Comparison of ENCODE assay signal across 34 cellular contexts in genomic region chr15:58154769-58155168, GRCh38. TPM values are rescaled to one million over a fixed set of nuclear protein-coding genes. Genes with fewer than 3 reads are reported as not detected.
"Had no signal": no experiment of that assay in that cellular context is flagged by ENCODE, and none has a peak within 500 bp of the region (broad histone marks: within the 10 kb centered on the region; RNA-seq: fewer than 3 reads in every experiment).

No MANE protein-coding gene starts in this region.

- H3K36me3 ChIP-seq: brain microvascular endothelial cell, cardiac muscle cell, colonic mucosa, esophagus squamous epithelium, gastrocnemius medialis, heart left ventricle had no signal

- ATAC-seq: activated CD4-positive, CD25-positive, alpha-beta regulatory T cell treated with anti-CD3 and anti-CD28 coated beads, Interleukin-2, amount 50 U/mL, for 24 hours; activated CD8-positive, alpha-beta T cell treated with anti-CD3 and anti-CD28 coated beads for 36 hours; activated T-cell treated with anti-CD3 and anti-CD28 coated beads, Interleukin-2, amount 50 U/mL, for 4 hours; activated T-helper 17 cell treated with anti-CD3 and anti-CD28 coated beads, Interleukin-2, amount 50 U/mL, for 72 hours; gastrocnemius medialis; heart left ventricle had no signal

- H3K4me3 ChIP-seq: cardiac muscle cell, colonic mucosa, esophagus squamous epithelium, gastrocnemius medialis, heart left ventricle had no signal

- H3K4me1 ChIP-seq: colonic mucosa, esophagus squamous epithelium, gastrocnemius medialis, heart left ventricle had no signal

- H3K27me3 ChIP-seq: brain microvascular endothelial cell, cardiac muscle cell, colonic mucosa, esophagus squamous epithelium, gastrocnemius medialis, heart left ventricle had no signal

- H3K9me3 ChIP-seq: colonic mucosa, esophagus squamous epithelium, gastrocnemius medialis, heart left ventricle had no signal

- DNase-seq: activated B cell treated with CpG ODN at 0.5 μM for 24 hours; activated CD4-positive, alpha-beta T cell treated with anti-CD3 and anti-CD28 coated beads for 48 hours; activated CD4-positive, alpha-beta T cell treated with anti-CD3 and anti-CD28 coated beads, Interleukin-2, amount 50 U/mL, for 1 hour; activated CD4-positive, alpha-beta T cell treated with anti-CD3 and anti-CD28 coated beads, Interleukin-2, amount 50 U/mL, for 48 hours; activated CD8-positive, alpha-beta memory T cell treated with anti-CD3 and anti-CD28 coated beads for 24 hours; activated CD8-positive, alpha-beta T cell treated with anti-CD3 and anti-CD28 coated beads for 36 hours; activated effector memory CD4-positive, alpha-beta T cell treated with Interleukin-2 at 50 U/mL for 16 hours; activated gamma-delta T cell treated with Interleukin-2 at 50 U/mL for 16 hours; activated naive CD4-positive, alpha-beta T cell treated with anti-CD3 and anti-CD28 coated beads, Interleukin-2, amount 50 U/mL, for 16 hours; activated naive CD4-positive, alpha-beta T cell treated with Interleukin-2 at 50 U/mL for 16 hours; activated T-cell treated with anti-CD3 and anti-CD28 coated beads, Interleukin-2, amount 50 U/mL, for 4 hours; amniotic stem cell; anterior cingulate cortex; brain microvascular endothelial cell; central memory CD4-positive, alpha-beta T cell; cerebellar nuclear complex; colonic mucosa; effector CD8-positive, alpha-beta T cell; erythroblast; esophagus squamous epithelium; foreskin fibroblast; gastrocnemius medialis; glutamatergic neuron; heart left ventricle; T-helper 2 cell had no signal

- H3K27ac ChIP-seq: brain microvascular endothelial cell, cardiac muscle cell, colonic mucosa, esophagus squamous epithelium, gastrocnemius medialis, heart left ventricle, VCaP had no signal

RNA-seq across cellular contexts. Expression of gene AQP9, which starts 16.6 kb away (rescaled TPM):
- total RNA-seq: activated B cell treated with CpG ODN at 0.5 μM for 24 hours; activated CD8-positive, alpha-beta T cell treated with anti-CD3 and anti-CD28 coated beads for 36 hours; activated T-helper 17 cell treated with anti-CD3 and anti-CD28 coated beads, Interleukin-2, amount 50 U/mL, for 72 hours; astrocyte; cardiac muscle cell; dermis microvascular lymphatic vessel endothelial cell; endothelial cell of umbilical vein; fibroblast of lung; T-helper 1 cell treated with Interleukin-12 subunit alpha and Interleukin-12 subunit beta and Interleukin-4 antibody, amounts not matched to agents 30 ng/mL and 1 ng/mL, for 36 hours had no signal
- polyA plus RNA-seq: cardiac muscle cell, endothelial cell of umbilical vein, fibroblast of lung had no signal
